14 cellular contexts compared by ENCODE assay signal in the genomic region with DNA sequence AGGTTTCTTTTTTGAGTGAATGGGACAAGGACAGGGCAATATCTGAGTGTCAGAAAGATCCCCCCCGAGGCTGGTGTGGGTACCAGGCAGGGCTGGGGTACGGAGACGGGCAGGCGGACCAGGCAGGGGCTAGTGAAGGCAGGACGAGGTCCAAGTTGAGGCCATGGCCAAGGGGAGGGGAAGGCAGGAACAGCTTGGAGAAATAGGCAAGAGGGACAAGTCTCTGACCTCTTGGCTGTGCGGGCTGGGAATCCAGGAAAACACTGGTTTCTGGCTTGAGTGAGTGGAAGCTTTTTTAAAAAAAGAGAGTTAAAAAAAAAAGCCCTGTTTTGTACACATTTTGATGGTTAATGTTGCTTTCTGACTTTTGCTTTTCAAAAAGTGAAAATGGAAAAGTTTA. TPM values are rescaled to one million over a fixed set of nuclear protein-coding genes. Genes with fewer than 3 reads are reported as not detected.
DNase-seq lines count a peak whose midpoint lies in the region; ATAC-seq and TF ChIP-seq lines count a peak whose summit lies in the region.
"Had no signal": no experiment of that assay in that cellular context is flagged by ENCODE, and none has a peak within 500 bp of the region (broad histone marks: within the 10 kb centered on the region; RNA-seq: fewer than 3 reads in every experiment).

No MANE protein-coding gene starts in this region.

- no peak for TF ChIP-seq CTCF in Calu3 (IDR thresholded peaks at IDR 0.05; ENCODE audit: unreplicated experiment)
- TF ChIP-seq CTCF in mammary epithelial cell (conservative IDR thresholded peaks at IDR 0.05 in 1 of 2, IDR thresholded peaks at IDR 0.05 in 1 of 2; ENCODE audit: extremely low read depth in 1 of 2, insufficient read depth in 1 of 2, low read depth in 1 of 2, low read length in 2 of 2) = no peak

- no peak overlapping the region for H2AFZ ChIP-seq in mammary epithelial cell (ENCODE audit: low read depth, low read length)

- in situ Hi-C loops in mammary epithelial cell (cut with MboI; ENCODE audit: low sequenced_read_pairs in 2 of 2) = no loop called here

- H3K9ac ChIP-seq in mammary epithelial cell (ENCODE audit: insufficient read depth, low read length) = peak overlapping the region; percentile 16

- no peaks in the 10 kb centered on the region for H4K20me1 ChIP-seq in mammary epithelial cell (ENCODE audit: insufficient read depth, low read length)

- peaks cover 90% of the 10 kb centered on the region for H3K4me1 ChIP-seq in mammary epithelial cell (ENCODE audit: insufficient read depth, low read length)

- no peaks in the 10 kb centered on the region for H3K9me3 ChIP-seq in mammary epithelial cell (replicated peaks; ENCODE audit: insufficient read depth, low read length)
- H3K9me3 ChIP-seq: MG63 had no signal

- H3K27me3 Mint-ChIP-seq in Calu3 (ENCODE audit: unreplicated experiment) = no peaks in the 10 kb centered on the region

- intact Hi-C loops in Calu3 (cut with micrococcal nuclease; ENCODE audit: unreplicated experiment) (no loop called here), mammary epithelial cell (cut with micrococcal nuclease) (no loop called here), sciatic nerve (cut with DNase I) (no loop called here)

- peaks cover 92% of the 10 kb centered on the region for H3K79me2 ChIP-seq in mammary epithelial cell (ENCODE audit: insufficient read depth, low read length)

- H3K27me3 ChIP-seq in mammary epithelial cell (ENCODE audit: insufficient read depth, low read length) = no peaks in the 10 kb centered on the region
- H3K27me3 ChIP-seq: MG63 had no signal

- H3K9me3 Mint-ChIP-seq in Calu3 (ENCODE audit: low read depth, unreplicated experiment) = no peaks in the 10 kb centered on the region
- H3K9me3 Mint-ChIP-seq: activated CD8-positive, alpha-beta T cell treated with anti-CD3 and anti-CD28 coated beads for 36 hours; T-helper 2 cell treated with Interferon-gamma antibody and Interleukin-4, amounts not matched to agents 5 μg/mL and 100 μg/mL, for 36 hours had no signal

- H3K4me3 ChIP-seq in mammary epithelial cell (replicated peaks in 1 of 3; ENCODE audit: insufficient read depth in 1 of 3, low read depth in 2 of 3, low read length in 3 of 3) = no peak overlapping the region
- H3K4me3 ChIP-seq: MG63 had no signal

- peaks cover 83% of the 10 kb centered on the region for H3K4me1 Mint-ChIP-seq in Calu3 (ENCODE audit: low read depth, unreplicated experiment)

- peaks cover 45% of the 10 kb centered on the region for H3K36me3 Mint-ChIP-seq in Calu3 (ENCODE audit: insufficient read depth, unreplicated experiment)

- 98% methylated on average over 6 of the region's 6 CpGs for WGBS in mammary epithelial cell (ENCODE audit: low coverage, missing lambda C conversion rate)

- ATAC-seq in left lobe of liver (peak; percentile 36), sciatic nerve (peak; percentile 54), GM21360 (IDR thresholded peaks at IDR 0.05; ENCODE audit: unreplicated experiment) (no peak)
- ATAC-seq: activated CD8-positive, alpha-beta T cell treated with anti-CD3 and anti-CD28 coated beads for 36 hours had no signal

- BruUV-seq in Calu3 (replicated peaks; lab: Mats Ljungman, UMichigan) (no TSS peak), mammary epithelial cell (replicated peaks; lab: Mats Ljungman, UMichigan) (no TSS peak)

- CTCF ChIA-PET in Calu3 (lab: Charles Lee) (no interaction called here), mammary epithelial cell (lab: Charles Lee; ENCODE audit: low non-redundant PET) (no interaction called here)

- peak overlapping the region; percentile 85 for H3K4me2 ChIP-seq in mammary epithelial cell (ENCODE audit: insufficient read depth, low read depth, low read length)

- H3K27ac ChIP-seq in mammary epithelial cell (ENCODE audit: insufficient read depth, low read depth, low read length) = peak overlapping the region; percentile 92

- DNase-seq in Calu3 = peak; percentile 33
- no peak for DNase-seq in mammary epithelial cell
- DNase-seq in left lobe of liver (ENCODE audit: low spot score) = no peak
- no peak for DNase-seq in sciatic nerve (ENCODE audit: low spot score)
- DNase-seq in SK-N-DZ (ENCODE audit: low spot score) = no peak
- DNase-seq in SKM-1 (lab: John Stamatoyannopoulos, UW; ENCODE audit: unreplicated experiment) = no peak
- DNase-seq in A172 (ENCODE audit: low spot score) = no peak
- DNase-seq: activated CD8-positive, alpha-beta T cell treated with anti-CD3 and anti-CD28 coated beads for 36 hours; activated naive CD4-positive, alpha-beta T cell treated with Interleukin-2 at 50 U/mL for 16 hours; DMS 273 treated with DMSO at 0.1 percent for 48 hours; MG63; NCI-H2171 had no signal

- dilution Hi-C loops in mammary epithelial cell (cut with HindIII; ENCODE audit: low sequenced_read_pairs) = no loop called here

- H3K27ac Mint-ChIP-seq in Calu3 (ENCODE audit: unreplicated experiment) = peak overlapping the region; percentile 100
- H3K27ac Mint-ChIP-seq: activated CD8-positive, alpha-beta T cell treated with anti-CD3 and anti-CD28 coated beads for 36 hours; T-helper 2 cell treated with Interferon-gamma antibody and Interleukin-4, amounts not matched to agents 5 μg/mL and 100 μg/mL, for 36 hours had no signal

- no peaks in the 10 kb centered on the region for H3K36me3 ChIP-seq in mammary epithelial cell (ENCODE audit: insufficient read depth, low read length)

- peak overlapping the region; percentile 82 for H3K4me3 Mint-ChIP-seq in Calu3 (ENCODE audit: low read depth, unreplicated experiment)
- H3K4me3 Mint-ChIP-seq: activated CD8-positive, alpha-beta T cell treated with anti-CD3 and anti-CD28 coated beads for 36 hours; T-helper 2 cell treated with Interferon-gamma antibody and Interleukin-4, amounts not matched to agents 5 μg/mL and 100 μg/mL, for 36 hours had no signal

RNA-seq across cellular contexts. Expression of gene ASAP2, which starts 30.3 kb away (rescaled TPM):
- total RNA-seq in Calu3 (2022) (75.1 and 78.6 TPM in 2 replicates), mammary epithelial cell (100 to 1,000 TPM in 1 of 2 donors, 10 to 100 TPM in 1; 40.8 to 137 TPM), left lobe of liver (4.0 TPM), sciatic nerve (47.1 TPM)
- polyA plus RNA-seq in mammary epithelial cell = 56.4 TPM
- 60.0 TPM for polyA minus RNA-seq in mammary epithelial cell
- polyA plus RNA-seq in SK-N-DZ (2014; cell fraction: cytosol; rRNA removed) = 14.1 and 14.7 TPM in 2 replicates
- polyA plus RNA-seq in SK-N-DZ (2014; cell fraction: nucleus; rRNA removed) = 24.9 and 39.7 TPM in 2 replicates
- 20.4 and 24.4 TPM in 2 replicates for total RNA-seq in A172 (2014; rRNA removed; shearing (Covaris generic))
- total RNA-seq: activated CD8-positive, alpha-beta T cell treated with anti-CD3 and anti-CD28 coated beads for 36 hours had no signal
